Comparison of ENCODE assay signal across 28 cellular contexts in the genomic region with DNA sequence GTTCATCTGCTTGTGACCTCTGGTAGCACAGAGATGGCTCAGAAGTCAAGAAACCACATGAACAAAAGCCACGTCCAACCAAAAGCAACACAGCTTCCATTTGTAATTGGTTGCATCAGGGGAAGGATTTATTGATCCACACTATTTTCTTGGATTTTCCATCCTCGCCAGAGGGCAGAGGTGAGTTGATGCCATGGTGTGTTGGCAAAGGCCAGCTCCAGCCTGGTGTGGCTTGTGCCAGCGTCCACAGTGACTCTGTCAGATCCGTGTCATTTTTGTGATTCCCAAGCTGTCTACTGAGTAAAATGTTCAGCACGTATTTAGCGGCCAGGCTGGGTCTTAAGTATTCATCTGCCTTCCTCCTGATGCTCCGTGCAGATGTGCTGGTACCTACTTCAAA.
"Had no signal": no experiment of that assay in that cellular context is flagged by ENCODE, and none has a peak within 500 bp of the region (broad histone marks: within the 10 kb centered on the region; RNA-seq: fewer than 3 reads in every experiment).

No MANE protein-coding gene starts in this region.

- H3K36me3 Mint-ChIP-seq: stimulated activated effector memory CD8-positive, alpha-beta T cell treated with anti-CD3 and anti-CD28 coated beads, Interleukin-12 subunit alpha, Interleukin-12 subunit beta, amount 100 ng/mL, for 72 hours; stimulated activated memory B cell treated with anti-CD40 and anti-IgM and Interleukin-4, amounts not matched to agents 10 μg/mL and 1 μg/mL and 100 μg/mL, for 72 hours; stimulated activated naive B cell treated with anti-CD40 and anti-IgM and Interleukin-4, amounts not matched to agents 10 μg/mL and 1 μg/mL and 100 μg/mL, for 72 hours; type B pancreatic cell had no signal

- H3K4me1 Mint-ChIP-seq: stimulated activated memory B cell treated with anti-CD40 and anti-IgM and Interleukin-4, amounts not matched to agents 10 μg/mL and 1 μg/mL and 100 μg/mL, for 72 hours; stimulated activated naive B cell treated with anti-CD40 and anti-IgM and Interleukin-4, amounts not matched to agents 10 μg/mL and 1 μg/mL and 100 μg/mL, for 72 hours had no signal

- H3K4me3 ChIP-seq: stomach, suprapubic skin, testis, thoracic aorta, thyroid gland, tibial artery, tibial nerve, transverse colon, upper lobe of left lung, upper lobe of right lung, uterus, vagina had no signal

- H3K27ac Mint-ChIP-seq: stimulated activated effector memory CD8-positive, alpha-beta T cell treated with anti-CD3 and anti-CD28 coated beads, Interleukin-12 subunit alpha, Interleukin-12 subunit beta, amount 100 ng/mL, for 72 hours; stimulated activated memory B cell treated with anti-CD40 and anti-IgM and Interleukin-4, amounts not matched to agents 10 μg/mL and 1 μg/mL and 100 μg/mL, for 72 hours; stimulated activated naive B cell treated with anti-CD40 and anti-IgM and Interleukin-4, amounts not matched to agents 10 μg/mL and 1 μg/mL and 100 μg/mL, for 72 hours; stimulated activated naive CD8-positive, alpha-beta T cell treated with anti-CD3 and anti-CD28 coated beads, Interleukin-15, amount 100 ng/mL, for 72 hours; stimulated activated naive CD8-positive, alpha-beta T cell treated with anti-CD3 and anti-CD28 coated beads, Interleukin-15, Interleukin-2, amounts not matched to agents 100 ng/mL and 50 ng/mL, for 24 hours; type B pancreatic cell had no signal

- H3K4me1 ChIP-seq: stomach, suprapubic skin, testis, thyroid gland, tibial artery, tibial nerve, transverse colon, upper lobe of left lung, upper lobe of right lung, uterus, vagina had no signal

- FAIRE-seq: urothelium cell line had no signal

- H3K27me3 ChIP-seq: stomach, suprapubic skin, testis, thyroid gland, tibial artery, tibial nerve, transverse colon, upper lobe of left lung, upper lobe of right lung, uterus, vagina had no signal

- H3K27ac ChIP-seq: stomach, suprapubic skin, testis, thoracic aorta, thyroid gland, tibial artery, tibial nerve, transverse colon, upper lobe of left lung, upper lobe of right lung, uterus, vagina had no signal

- H3K27me3 Mint-ChIP-seq: stimulated activated memory B cell treated with anti-CD40 and anti-IgM and Interleukin-4, amounts not matched to agents 10 μg/mL and 1 μg/mL and 100 μg/mL, for 72 hours; stimulated activated naive CD8-positive, alpha-beta T cell treated with anti-CD3 and anti-CD28 coated beads, Interleukin-15, amount 100 ng/mL, for 72 hours; stimulated activated naive CD8-positive, alpha-beta T cell treated with anti-CD3 and anti-CD28 coated beads, Interleukin-15, Interleukin-2, amounts not matched to agents 100 ng/mL and 50 ng/mL, for 24 hours; type B pancreatic cell had no signal

- DNase-seq: stimulated activated CD4-positive, alpha-beta T cell treated with anti-CD3 and anti-CD28 coated beads, Interleukin-2, amount 100 ng/mL, for 48 hours; stimulated activated CD4-positive, alpha-beta T cell treated with anti-CD3 and anti-CD28 coated beads, Interleukin-4, amount 100 ng/mL, for 1 hour; stimulated activated CD4-positive, alpha-beta T cell treated with anti-CD3 and anti-CD28 coated beads, Interleukin-4, amount 100 ng/mL, for 24 hours; stimulated activated CD4-positive, alpha-beta T cell treated with anti-CD3 and anti-CD28 coated beads, Interleukin-4, amount 100 ng/mL, for 4 hours; stimulated activated CD8-positive, alpha-beta memory T cell treated with anti-CD3 and anti-CD28 coated beads, Interleukin-4, amount 100 ng/mL, for 48 hours; stimulated activated naive B cell treated with anti-CD40 and anti-IgM and Interleukin-4, amounts not matched to agents 10 μg/mL and 1 μg/mL and 100 μg/mL, for 72 hours; stimulated activated naive CD4-positive, alpha-beta T cell; stimulated activated naive CD4-positive, alpha-beta T cell treated with Interleukin-2 at 50 U/mL for 16 hours; stimulated activated naive CD8-positive, alpha-beta T cell treated with anti-CD3 and anti-CD28 coated beads, Interleukin-15, amount 100 ng/mL, for 72 hours; stimulated activated naive CD8-positive, alpha-beta T cell treated with anti-CD3 and anti-CD28 coated beads, Interleukin-15, Interleukin-2, amounts not matched to agents 100 U/mL and 50 U/mL, for 24 hours; stomach; substantia nigra; testis; thyroid gland; tibial artery; transverse colon; upper lobe of left lung; upper lobe of right lung; uterus had no signal

- ATAC-seq: stimulated activated effector memory CD8-positive, alpha-beta T cell treated with anti-CD3 and anti-CD28 coated beads, Interleukin-12 subunit alpha, Interleukin-12 subunit beta, amount 100 ng/mL, for 72 hours; stimulated activated memory B cell treated with anti-CD40 and anti-IgM and Interleukin-4, amounts not matched to agents 10 μg/mL and 1 μg/mL and 100 μg/mL, for 72 hours; stimulated activated naive B cell treated with anti-CD40 and anti-IgM and Interleukin-4, amounts not matched to agents 10 μg/mL and 1 μg/mL and 100 μg/mL, for 72 hours; stimulated activated naive CD8-positive, alpha-beta T cell treated with anti-CD3 and anti-CD28 coated beads, Interleukin-15, amount 100 ng/mL, for 72 hours; stimulated activated naive CD8-positive, alpha-beta T cell treated with anti-CD3 and anti-CD28 coated beads, Interleukin-15, Interleukin-2, amounts not matched to agents 100 U/mL and 50 U/mL, for 24 hours; upper lobe of right lung had no signal

- H3K9me3 ChIP-seq: stomach, suprapubic skin, testis, thoracic aorta, thyroid gland, tibial artery, tibial nerve, transverse colon, upper lobe of left lung, upper lobe of right lung, uterus, vagina had no signal

- H3K36me3 ChIP-seq: stomach, suprapubic skin, thoracic aorta, thyroid gland, tibial artery, tibial nerve, transverse colon, upper lobe of left lung, upper lobe of right lung, uterus, vagina had no signal

- H3K9me3 Mint-ChIP-seq: stimulated activated effector memory CD8-positive, alpha-beta T cell treated with anti-CD3 and anti-CD28 coated beads, Interleukin-12 subunit alpha, Interleukin-12 subunit beta, amount 100 ng/mL, for 72 hours; stimulated activated memory B cell treated with anti-CD40 and anti-IgM and Interleukin-4, amounts not matched to agents 10 μg/mL and 1 μg/mL and 100 μg/mL, for 72 hours; stimulated activated naive CD8-positive, alpha-beta T cell treated with anti-CD3 and anti-CD28 coated beads, Interleukin-15, amount 100 ng/mL, for 72 hours; stimulated activated naive CD8-positive, alpha-beta T cell treated with anti-CD3 and anti-CD28 coated beads, Interleukin-15, Interleukin-2, amounts not matched to agents 100 ng/mL and 50 ng/mL, for 24 hours; type B pancreatic cell had no signal

- H3K4me3 Mint-ChIP-seq: stimulated activated effector memory CD8-positive, alpha-beta T cell treated with anti-CD3 and anti-CD28 coated beads, Interleukin-12 subunit alpha, Interleukin-12 subunit beta, amount 100 ng/mL, for 72 hours; stimulated activated memory B cell treated with anti-CD40 and anti-IgM and Interleukin-4, amounts not matched to agents 10 μg/mL and 1 μg/mL and 100 μg/mL, for 72 hours; stimulated activated naive B cell treated with anti-CD40 and anti-IgM and Interleukin-4, amounts not matched to agents 10 μg/mL and 1 μg/mL and 100 μg/mL, for 72 hours; stimulated activated naive CD8-positive, alpha-beta T cell treated with anti-CD3 and anti-CD28 coated beads, Interleukin-15, amount 100 ng/mL, for 72 hours; stimulated activated naive CD8-positive, alpha-beta T cell treated with anti-CD3 and anti-CD28 coated beads, Interleukin-15, Interleukin-2, amounts not matched to agents 100 ng/mL and 50 ng/mL, for 24 hours; type B pancreatic cell had no signal
